Comparison of ENCODE assay signal across 23 cellular contexts in genomic region chr11:109590782-109591181, GRCh38.
"Had no signal": no experiment of that assay in that cellular context is flagged by ENCODE, and none has a peak within 500 bp of the region (broad histone marks: within the 10 kb centered on the region; RNA-seq: fewer than 3 reads in every experiment).

No MANE protein-coding gene starts in this region.

- ATAC-seq: activated naive CD4-positive, alpha-beta T cell treated with anti-CD3 and anti-CD28 coated beads, Interleukin-2, amount 50 U/mL, for 72 hours; activated T-cell treated with anti-CD3 and anti-CD28 coated beads, Interleukin-2, amount 50 U/mL, for 72 hours; esophagus mucosa; foreskin keratinocyte; heart right ventricle; left lung; lower lobe of right lung; natural killer cell; right cardiac atrium had no signal

- H3K4me3 ChIP-seq: heart right ventricle, left lung, lower lobe of right lung, neural progenitor cell, spleen, tibial nerve had no signal

- H3K4me2 ChIP-seq: neural progenitor cell had no signal

- H2AFZ ChIP-seq: neural progenitor cell had no signal

- H3K4me1 ChIP-seq: foreskin keratinocyte, heart right ventricle, left lung, lower lobe of right lung, neural progenitor cell, spleen, tibial nerve had no signal

- H3K27me3 ChIP-seq: foreskin keratinocyte, left lung, neural progenitor cell, spleen, tibial nerve had no signal

- DNase-seq: activated CD4-positive, alpha-beta T cell treated with anti-CD3 and anti-CD28 coated beads for 4 hours; activated CD4-positive, alpha-beta T cell treated with anti-CD3 and anti-CD28 coated beads, Interleukin-2, amount 50 U/mL, for 4 hours; activated naive CD4-positive, alpha-beta T cell; activated T-cell treated with anti-CD3 and anti-CD28 coated beads for 4 hours; activated T-cell treated with anti-CD3 and anti-CD28 coated beads, Interleukin-2, amount 50 U/mL, for 72 hours; caudate nucleus; cortex of kidney; foreskin keratinocyte; heart right ventricle; left lung; lower lobe of right lung; mesendoderm; natural killer cell; posterior cingulate gyrus; right cardiac atrium; spleen; stimulated activated naive CD4-positive, alpha-beta T cell; T-helper 9 cell had no signal

- H3K9me3 ChIP-seq: heart right ventricle, left lung, lower lobe of right lung, spleen, tibial nerve had no signal

- H3K9ac ChIP-seq: neural progenitor cell had no signal

- H3K27ac ChIP-seq: foreskin keratinocyte, heart right ventricle, left lung, lower lobe of right lung, neural progenitor cell, spleen, tibial nerve, VCaP had no signal

- H3K36me3 ChIP-seq: heart right ventricle, left lung, lower lobe of right lung, neural progenitor cell, spleen, tibial nerve had no signal
